Comparison of ENCODE assay signal across 1 cellular context in genomic region chr20:3081641-3082040, GRCh38.
TF ChIP-seq lines count a peak whose summit lies in the region.

No MANE protein-coding gene starts in this region.

TF ChIP-seq in H1, 55 proteins besides CTCF, POLR2A, EP300 and RAD21:
- no peak for TF ChIP-seq MAFK (IDR thresholded peaks at IDR 0.05; ENCODE audit: low read depth, low read length)
